1 cellular context compared by ENCODE assay signal in genomic region chr16:85306793-85307551, GRCh38.
TF ChIP-seq lines count a peak whose summit lies in the region.

No MANE protein-coding gene starts in this region.

TF ChIP-seq in K562, 482 proteins besides CTCF, POLR2A, EP300 and RAD21 (continued from another document):
- TF ChIP-seq ATF2 (CRISPR knock-in tag; IDR thresholded peaks at IDR 0.05): no peak
- TF ChIP-seq SP2 (IDR thresholded peaks at IDR 0.05; ENCODE audit: extremely low read depth, low read depth, low read length, poor library complexity, severe bottlenecking): no peak
- no peak for TF ChIP-seq TSC22D4 (tag; IDR thresholded peaks at IDR 0.05)
- TF ChIP-seq NFATC3 (IDR thresholded peaks at IDR 0.05): no peak
- TF ChIP-seq SRF (CRISPR knock-in tag; IDR thresholded peaks at IDR 0.05): 0 out of 4 replicates have a peak, but pooled peaks of 1 of the 2 experiments have one; percentile 3
- TF ChIP-seq ZNF778 (CRISPR knock-in tag; IDR thresholded peaks at IDR 0.05): no peak
- peak; percentile 54; the same call in 1 of the 2 replicates for TF ChIP-seq ZFX (CRISPR knock-in tag; IDR thresholded peaks at IDR 0.05)
- TF ChIP-seq NUFIP1 (IDR thresholded peaks at IDR 0.05; ENCODE audit: partially characterized antibody): peak; percentile 59
- TF ChIP-seq CSDE1 (IDR thresholded peaks at IDR 0.05): no peak
- TF ChIP-seq NFXL1 (CRISPR knock-in tag; IDR thresholded peaks at IDR 0.05): no peak
- no peak for TF ChIP-seq PRMT5 (CRISPR knock-in tag; IDR thresholded peaks at IDR 0.05)
- no peak for TF ChIP-seq BCOR (IDR thresholded peaks at IDR 0.05)
- no peak for TF ChIP-seq ARHGAP35 (IDR thresholded peaks at IDR 0.05; ENCODE audit: partially characterized antibody)
